Comparison of ENCODE assay signal across 8 cellular contexts in the genomic region with DNA sequence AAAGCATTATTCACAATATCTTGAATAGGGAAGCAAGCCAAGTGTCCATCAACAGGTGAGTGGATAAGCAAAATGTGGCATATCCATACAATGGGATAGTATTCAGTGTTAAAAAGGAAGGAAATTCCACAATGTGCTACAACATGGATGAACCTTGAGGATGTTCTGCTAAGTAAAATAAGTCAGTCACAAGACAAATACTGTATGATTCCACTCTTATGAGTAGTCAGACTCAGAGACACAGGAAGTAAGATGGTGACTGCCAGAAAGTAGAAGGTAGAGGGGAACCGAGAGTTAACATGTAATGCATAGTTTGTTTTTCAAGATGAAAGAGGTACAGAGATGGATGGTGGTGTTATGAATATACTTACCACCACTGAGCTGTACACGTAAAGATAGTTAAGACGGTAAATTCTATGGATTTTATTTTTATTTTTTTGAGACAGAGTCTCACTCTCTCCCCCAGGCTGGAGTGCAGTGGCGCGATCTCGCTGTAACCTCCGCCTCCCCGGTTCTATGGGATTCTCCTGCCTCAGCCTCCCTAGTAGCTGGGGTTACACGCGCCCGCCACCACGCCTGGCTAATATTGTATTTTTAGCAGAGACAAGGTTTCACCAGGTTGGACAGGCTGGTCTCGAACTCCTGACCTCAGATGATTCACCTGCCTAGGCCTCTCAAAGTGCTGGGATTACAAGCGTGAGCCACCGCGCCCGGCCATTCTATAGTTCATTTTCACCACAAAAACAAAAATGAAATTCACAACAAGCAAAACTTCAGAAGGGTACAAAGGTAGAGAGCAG. TPM values are rescaled to one million over a fixed set of nuclear protein-coding genes. Genes with fewer than 3 reads are reported as not detected.
DNase-seq lines count a peak whose midpoint lies in the region; ATAC-seq and TF ChIP-seq lines count a peak whose summit lies in the region.

No MANE protein-coding gene starts in this region.

- peak overlapping the region; percentile 79 for H2AFZ ChIP-seq in PC-9

- H3K4me3 ChIP-seq in PC-9 (peak overlapping the region; percentile 61), uterus (peak overlapping the region; percentile 28 to 96)

- H3K36me3 ChIP-seq in PC-9 (ENCODE audit: low read depth) (no peaks in the 10 kb centered on the region), uterus (no peaks in the 10 kb centered on the region)

- CTCF ChIA-PET in PC-9 (lab: Charles Lee) = no interaction called here

- intact Hi-C loops in PC-9 (cut with micrococcal nuclease; ENCODE audit: unreplicated experiment) (no loop called here), uterus (cut with DNase I; ENCODE audit: low total_unique reads) (no loop called here)

- peak overlapping the region; percentile 94 for H3K27ac Mint-ChIP-seq in central memory CD8-positive, alpha-beta T cell (ENCODE audit: low read depth)
- H3K27ac Mint-ChIP-seq in naive B cell = peak overlapping the region; percentile 70 to 94 (median 92)

- H3K27ac ChIP-seq in 22Rv1 (peak overlapping the region; percentile 92), PC-9 (peak overlapping the region; percentile 74), uterus (peak overlapping the region; percentile 85 to 94)

- no peaks in the 10 kb centered on the region for H3K9me2 ChIP-seq in PC-9 (ENCODE audit: insufficient read depth)

- peaks cover 41% of the 10 kb centered on the region for H3K79me2 ChIP-seq in PC-9 (ENCODE audit: low read depth)

- H3F3A ChIP-seq in PC-9 (ENCODE audit: insufficient read depth, low read depth) = peaks cover 20% of the 10 kb centered on the region

- no peaks in the 10 kb centered on the region for H3K9me3 ChIP-seq in PC-9 (ENCODE audit: insufficient read depth, low read depth)
- no peaks in the 10 kb centered on the region for H3K9me3 ChIP-seq in uterus

- peak in 1 of 2 experiments; percentile 6 for DNase-seq in PC-9
- no peak for DNase-seq in central memory CD8-positive, alpha-beta T cell (ENCODE audit: low spot score in 2 of 2)
- no peak for DNase-seq in naive B cell
- no peak for DNase-seq in uterus
- no peak for DNase-seq in NCI-H1930 (lab: John Stamatoyannopoulos, UW)
- no peak for DNase-seq in C1 segment of cervical spinal cord (lab: John Stamatoyannopoulos, UW)

- peak overlapping the region; percentile 91 for H3K4me3 Mint-ChIP-seq in central memory CD8-positive, alpha-beta T cell
- H3K4me3 Mint-ChIP-seq in naive B cell = peak overlapping the region; percentile 81 to 95 (median 90)

- no peak for ATAC-seq in central memory CD8-positive, alpha-beta T cell (replicated peaks; ENCODE audit: extremely low read depth, poor library complexity, severe bottlenecking)
- no peak for ATAC-seq in naive B cell (ENCODE audit: low read depth in 2 of 2)

- H3K27me3 ChIP-seq in PC-9 (ENCODE audit: insufficient read depth, low read depth) (no peaks in the 10 kb centered on the region), uterus (no peaks in the 10 kb centered on the region)

- H3K4me1 ChIP-seq in PC-9 (replicated peaks; ENCODE audit: insufficient read depth) (peaks cover 21% of the 10 kb centered on the region), uterus (peaks cover 0 to 3% of the 10 kb centered on the region in 2 donors)

- H3K27me3 Mint-ChIP-seq in central memory CD8-positive, alpha-beta T cell = no peaks in the 10 kb centered on the region
- no peaks in the 10 kb centered on the region for H3K27me3 Mint-ChIP-seq in naive B cell

- TF ChIP-seq POLR2A in GM19193 (IDR thresholded peaks at IDR 0.05; ENCODE audit: extremely low read depth, insufficient read depth, insufficient read length) (peak; percentile 29), uterus (IDR thresholded peaks at IDR 0.05) (no peak)

- peaks cover 25% of the 10 kb centered on the region for H3K4me1 Mint-ChIP-seq in central memory CD8-positive, alpha-beta T cell
- H3K4me1 Mint-ChIP-seq in naive B cell = peaks cover 23 to 34% (median 31%) of the 10 kb centered on the region in 3 donors

- H4K20me1 ChIP-seq in PC-9 (ENCODE audit: insufficient read depth) = peaks cover 10% of the 10 kb centered on the region; the same call in 1 of the 2 replicates

- TSS peak; percentile 96 for BruUV-seq in PC-9 (replicated peaks; lab: Mats Ljungman, UMichigan)

- H3K36me3 Mint-ChIP-seq in central memory CD8-positive, alpha-beta T cell (ENCODE audit: insufficient read depth) = peaks cover 9% of the 10 kb centered on the region
- H3K36me3 Mint-ChIP-seq in naive B cell = no peaks in the 10 kb centered on the region

- POLR2A ChIA-PET in PC-9 (lab: Charles Lee; ENCODE audit: unreplicated experiment) = interaction anchor here (0.7 kb wide), 2 partner anchors 77 to 478 kb away, joined by 7 read pairs; no protein-coding TSS in a partner anchor

- no peaks in the 10 kb centered on the region for H3K9me3 Mint-ChIP-seq in central memory CD8-positive, alpha-beta T cell
- H3K9me3 Mint-ChIP-seq in naive B cell = no peaks in the 10 kb centered on the region

- no peak for TF ChIP-seq CTCF in 22Rv1 (IDR thresholded peaks at IDR 0.05)
- TF ChIP-seq CTCF in PC-9 (conservative IDR thresholded peaks at IDR 0.05) = no peak
- no peak for TF ChIP-seq CTCF in uterus (IDR thresholded peaks at IDR 0.05)

- peak overlapping the region; percentile 93 for H3K4me2 ChIP-seq in PC-9

RNA-seq across cellular contexts. Expression of a gene that starts 1.0 kb away (rescaled TPM):
- total RNA-seq in PC-9 (2021) = 15.1 and 16.0 TPM in 2 replicates
- 10 to 100 TPM in 5 of 6 donors, 1 to 10 TPM in 1; 5.6 to 26.3 (median 17.7) TPM for polyA plus RNA-seq in naive B cell (ENCODE audit: low read depth in 6 of 6)
- 10 to 100 TPM in 2 of 4 donors, 1 to 10 TPM in 2; 5.9 to 24.7 (median 15.2) TPM for total RNA-seq in uterus

RNA-seq across cellular contexts. Expression of a gene that starts 31.9 kb away (rescaled TPM):
- 54.1 and 67.0 TPM in 2 replicates for total RNA-seq in PC-9 (2021)
- polyA plus RNA-seq in naive B cell (ENCODE audit: low read depth in 6 of 6) = 10 to 100 TPM; 17.0 to 26.8 (median 23.0) TPM
- total RNA-seq in uterus = 10 to 100 TPM; 15.0 to 74.1 (median 34.9) TPM
